Comparison of ENCODE assay signal across 1 cellular context in the genomic region with DNA sequence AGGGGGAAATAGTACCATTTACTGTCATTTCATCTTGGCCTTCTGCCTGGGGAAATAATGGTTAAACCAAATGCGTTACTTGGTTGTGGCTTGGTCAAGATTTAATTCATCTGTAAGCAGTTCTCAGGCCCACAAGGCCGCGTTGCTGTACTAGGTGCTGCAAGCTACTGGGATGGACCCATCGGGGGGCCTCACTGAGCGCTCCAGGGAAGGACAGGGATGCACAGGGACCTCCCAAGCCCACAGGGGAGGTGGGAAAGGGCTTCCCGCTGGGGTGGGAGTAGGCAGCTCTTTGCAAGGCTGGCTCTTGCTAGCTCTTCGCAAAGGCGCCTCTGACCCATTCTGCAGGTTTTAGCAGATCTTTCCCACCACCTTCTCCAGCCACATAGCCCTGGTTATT.
TF ChIP-seq lines count a peak whose summit lies in the region.

No MANE protein-coding gene starts in this region.

TF ChIP-seq in H1, 55 proteins besides CTCF, POLR2A, EP300 and RAD21:
- TF ChIP-seq, protein P1, sequence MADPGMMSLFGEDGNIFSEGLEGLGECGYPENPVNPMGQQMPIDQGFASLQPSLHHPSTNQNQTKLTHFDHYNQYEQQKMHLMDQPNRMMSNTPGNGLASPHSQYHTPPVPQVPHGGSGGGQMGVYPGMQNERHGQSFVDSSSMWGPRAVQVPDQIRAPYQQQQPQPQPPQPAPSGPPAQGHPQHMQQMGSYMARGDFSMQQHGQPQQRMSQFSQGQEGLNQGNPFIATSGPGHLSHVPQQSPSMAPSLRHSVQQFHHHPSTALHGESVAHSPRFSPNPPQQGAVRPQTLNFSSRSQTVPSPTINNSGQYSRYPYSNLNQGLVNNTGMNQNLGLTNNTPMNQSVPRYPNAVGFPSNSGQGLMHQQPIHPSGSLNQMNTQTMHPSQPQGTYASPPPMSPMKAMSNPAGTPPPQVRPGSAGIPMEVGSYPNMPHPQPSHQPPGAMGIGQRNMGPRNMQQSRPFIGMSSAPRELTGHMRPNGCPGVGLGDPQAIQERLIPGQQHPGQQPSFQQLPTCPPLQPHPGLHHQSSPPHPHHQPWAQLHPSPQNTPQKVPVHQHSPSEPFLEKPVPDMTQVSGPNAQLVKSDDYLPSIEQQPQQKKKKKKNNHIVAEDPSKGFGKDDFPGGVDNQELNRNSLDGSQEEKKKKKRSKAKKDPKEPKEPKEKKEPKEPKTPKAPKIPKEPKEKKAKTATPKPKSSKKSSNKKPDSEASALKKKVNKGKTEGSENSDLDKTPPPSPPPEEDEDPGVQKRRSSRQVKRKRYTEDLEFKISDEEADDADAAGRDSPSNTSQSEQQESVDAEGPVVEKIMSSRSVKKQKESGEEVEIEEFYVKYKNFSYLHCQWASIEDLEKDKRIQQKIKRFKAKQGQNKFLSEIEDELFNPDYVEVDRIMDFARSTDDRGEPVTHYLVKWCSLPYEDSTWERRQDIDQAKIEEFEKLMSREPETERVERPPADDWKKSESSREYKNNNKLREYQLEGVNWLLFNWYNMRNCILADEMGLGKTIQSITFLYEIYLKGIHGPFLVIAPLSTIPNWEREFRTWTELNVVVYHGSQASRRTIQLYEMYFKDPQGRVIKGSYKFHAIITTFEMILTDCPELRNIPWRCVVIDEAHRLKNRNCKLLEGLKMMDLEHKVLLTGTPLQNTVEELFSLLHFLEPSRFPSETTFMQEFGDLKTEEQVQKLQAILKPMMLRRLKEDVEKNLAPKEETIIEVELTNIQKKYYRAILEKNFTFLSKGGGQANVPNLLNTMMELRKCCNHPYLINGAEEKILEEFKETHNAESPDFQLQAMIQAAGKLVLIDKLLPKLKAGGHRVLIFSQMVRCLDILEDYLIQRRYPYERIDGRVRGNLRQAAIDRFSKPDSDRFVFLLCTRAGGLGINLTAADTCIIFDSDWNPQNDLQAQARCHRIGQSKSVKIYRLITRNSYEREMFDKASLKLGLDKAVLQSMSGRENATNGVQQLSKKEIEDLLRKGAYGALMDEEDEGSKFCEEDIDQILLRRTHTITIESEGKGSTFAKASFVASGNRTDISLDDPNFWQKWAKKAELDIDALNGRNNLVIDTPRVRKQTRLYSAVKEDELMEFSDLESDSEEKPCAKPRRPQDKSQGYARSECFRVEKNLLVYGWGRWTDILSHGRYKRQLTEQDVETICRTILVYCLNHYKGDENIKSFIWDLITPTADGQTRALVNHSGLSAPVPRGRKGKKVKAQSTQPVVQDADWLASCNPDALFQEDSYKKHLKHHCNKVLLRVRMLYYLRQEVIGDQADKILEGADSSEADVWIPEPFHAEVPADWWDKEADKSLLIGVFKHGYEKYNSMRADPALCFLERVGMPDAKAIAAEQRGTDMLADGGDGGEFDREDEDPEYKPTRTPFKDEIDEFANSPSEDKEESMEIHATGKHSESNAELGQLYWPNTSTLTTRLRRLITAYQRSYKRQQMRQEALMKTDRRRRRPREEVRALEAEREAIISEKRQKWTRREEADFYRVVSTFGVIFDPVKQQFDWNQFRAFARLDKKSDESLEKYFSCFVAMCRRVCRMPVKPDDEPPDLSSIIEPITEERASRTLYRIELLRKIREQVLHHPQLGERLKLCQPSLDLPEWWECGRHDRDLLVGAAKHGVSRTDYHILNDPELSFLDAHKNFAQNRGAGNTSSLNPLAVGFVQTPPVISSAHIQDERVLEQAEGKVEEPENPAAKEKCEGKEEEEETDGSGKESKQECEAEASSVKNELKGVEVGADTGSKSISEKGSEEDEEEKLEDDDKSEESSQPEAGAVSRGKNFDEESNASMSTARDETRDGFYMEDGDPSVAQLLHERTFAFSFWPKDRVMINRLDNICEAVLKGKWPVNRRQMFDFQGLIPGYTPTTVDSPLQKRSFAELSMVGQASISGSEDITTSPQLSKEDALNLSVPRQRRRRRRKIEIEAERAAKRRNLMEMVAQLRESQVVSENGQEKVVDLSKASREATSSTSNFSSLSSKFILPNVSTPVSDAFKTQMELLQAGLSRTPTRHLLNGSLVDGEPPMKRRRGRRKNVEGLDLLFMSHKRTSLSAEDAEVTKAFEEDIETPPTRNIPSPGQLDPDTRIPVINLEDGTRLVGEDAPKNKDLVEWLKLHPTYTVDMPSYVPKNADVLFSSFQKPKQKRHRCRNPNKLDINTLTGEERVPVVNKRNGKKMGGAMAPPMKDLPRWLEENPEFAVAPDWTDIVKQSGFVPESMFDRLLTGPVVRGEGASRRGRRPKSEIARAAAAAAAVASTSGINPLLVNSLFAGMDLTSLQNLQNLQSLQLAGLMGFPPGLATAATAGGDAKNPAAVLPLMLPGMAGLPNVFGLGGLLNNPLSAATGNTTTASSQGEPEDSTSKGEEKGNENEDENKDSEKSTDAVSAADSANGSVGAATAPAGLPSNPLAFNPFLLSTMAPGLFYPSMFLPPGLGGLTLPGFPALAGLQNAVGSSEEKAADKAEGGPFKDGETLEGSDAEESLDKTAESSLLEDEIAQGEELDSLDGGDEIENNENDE (IDR thresholded peaks at IDR 0.05; ENCODE audit: insufficient replicate concordance, low read length), result no peak
- TF ChIP-seq JUND (IDR thresholded peaks at IDR 0.05; ENCODE audit: low read length) (no peak), RFX5 (IDR thresholded peaks at IDR 0.05; ENCODE audit: borderline replicate concordance, low read depth, low read length) (no peak)
TF ChIP-seq in H1: peak in this region for 0.
